Comparison of ENCODE assay signal across 1 cellular context in the genomic region with DNA sequence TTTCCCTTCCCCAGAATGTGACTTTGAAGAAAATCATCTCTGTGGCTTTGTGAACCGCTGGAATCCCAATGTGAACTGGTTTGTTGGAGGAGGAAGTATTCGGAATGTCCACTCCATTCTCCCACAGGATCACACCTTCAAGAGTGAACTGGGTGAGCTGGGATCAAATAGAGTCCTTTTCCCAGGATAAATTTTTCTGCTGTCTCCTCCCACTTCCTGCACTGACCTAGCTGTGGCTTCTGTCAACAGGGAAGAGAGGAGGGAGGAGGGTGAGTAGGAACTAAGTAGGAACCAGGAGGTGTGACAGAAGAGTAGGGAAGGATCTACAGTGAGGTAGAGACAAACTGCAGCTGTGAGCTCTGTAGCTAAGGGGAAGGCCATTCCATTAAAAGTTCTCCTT.
TF ChIP-seq lines count a peak whose summit lies in the region.

No MANE protein-coding gene starts in this region.

TF ChIP-seq in HepG2, 621 proteins besides CTCF, POLR2A, EP300 and RAD21 (continued from another document):
- TF ChIP-seq ZNF263 (CRISPR knock-in tag; IDR thresholded peaks at IDR 0.05) = peak; percentile 83
- TF ChIP-seq MIXL1 (CRISPR knock-in tag; IDR thresholded peaks at IDR 0.05) = 0 out of 2 replicates have a peak, but pooled peaks have one; percentile 12
- 0 out of 2 replicates have a peak, but pooled peaks have one; percentile 21 for TF ChIP-seq SAP130 (CRISPR knock-in tag; IDR thresholded peaks at IDR 0.05; ENCODE audit: low read depth)
- TF ChIP-seq, protein P1, sequence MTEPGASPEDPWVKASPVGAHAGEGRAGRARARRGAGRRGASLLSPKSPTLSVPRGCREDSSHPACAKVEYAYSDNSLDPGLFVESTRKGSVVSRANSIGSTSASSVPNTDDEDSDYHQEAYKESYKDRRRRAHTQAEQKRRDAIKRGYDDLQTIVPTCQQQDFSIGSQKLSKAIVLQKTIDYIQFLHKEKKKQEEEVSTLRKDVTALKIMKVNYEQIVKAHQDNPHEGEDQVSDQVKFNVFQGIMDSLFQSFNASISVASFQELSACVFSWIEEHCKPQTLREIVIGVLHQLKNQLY (CRISPR knock-in tag; IDR thresholded peaks at IDR 0.05) = no peak
- TF ChIP-seq SP5 (CRISPR knock-in tag; IDR thresholded peaks at IDR 0.05; ENCODE audit: borderline replicate concordance, low read depth) = peak; percentile 53; the same call in 1 of the 2 replicates
TF ChIP-seq in HepG2: peak in this region for 10.
